15 cellular contexts compared by ENCODE assay signal in the genomic region with DNA sequence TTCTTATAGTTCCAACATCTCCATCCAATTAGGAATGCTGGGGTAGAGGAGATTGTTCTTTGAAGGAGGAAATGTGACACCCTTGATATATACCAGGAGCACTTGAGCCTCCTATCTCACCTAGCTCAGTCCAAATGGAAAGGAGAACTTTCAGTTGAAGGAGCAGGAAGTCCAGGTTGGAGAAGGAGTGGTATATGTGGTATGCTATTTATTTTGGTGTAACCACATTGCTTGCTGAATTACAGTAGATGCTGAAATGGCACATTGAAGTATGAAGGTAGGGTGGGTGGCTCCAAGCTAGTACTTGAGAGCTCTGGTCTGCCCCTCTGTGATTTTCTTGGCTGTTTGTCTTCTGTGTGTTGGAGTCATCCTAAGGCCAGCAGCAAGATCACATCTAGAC. TPM values are rescaled to one million over a fixed set of nuclear protein-coding genes. Genes with fewer than 3 reads are reported as not detected.
DNase-seq lines count a peak whose midpoint lies in the region; ATAC-seq, FAIRE-seq and TF ChIP-seq lines count a peak whose summit lies in the region.
"Had no signal": no experiment of that assay in that cellular context is flagged by ENCODE, and none has a peak within 500 bp of the region (broad histone marks: within the 10 kb centered on the region; RNA-seq: fewer than 3 reads in every experiment).

No MANE protein-coding gene starts in this region.

- H3K4me3 Mint-ChIP-seq in osteocyte (ENCODE audit: unreplicated experiment) = no peak overlapping the region
- H3K4me3 Mint-ChIP-seq: activated CD4-positive, alpha-beta T cell treated with anti-CD3 and anti-CD28 coated beads for 36 hours; natural killer cell treated with Interleukin-12 subunit alpha and Interleukin-12 subunit beta and Interleukin-15 and Interleukin-18, amount 100 ng/mL, for 72 hours had no signal

- H3K27ac ChIP-seq in duodenal mucosa (ENCODE audit: low read depth, low read length) (peak overlapping the region; percentile 10), left ventricle myocardium inferior (replicated peaks) (no peak overlapping the region)
- H3K27ac ChIP-seq: GM23248 had no signal

- H3K9me3 Mint-ChIP-seq in osteocyte (ENCODE audit: unreplicated experiment) = no peaks in the 10 kb centered on the region
- H3K9me3 Mint-ChIP-seq: natural killer cell treated with Interleukin-12 subunit alpha and Interleukin-12 subunit beta and Interleukin-15 and Interleukin-18, amount 100 ng/mL, for 72 hours had no signal

- H3K27ac Mint-ChIP-seq in osteocyte (ENCODE audit: unreplicated experiment) = no peak overlapping the region
- H3K27ac Mint-ChIP-seq: activated CD4-positive, alpha-beta T cell treated with anti-CD3 and anti-CD28 coated beads for 36 hours had no signal

- FAIRE-seq in GM12891 (lab: Jason Lieb, UNC) = peak; percentile 85

- no peak overlapping the region for H3K9ac ChIP-seq in duodenal mucosa (ENCODE audit: low read depth in 1 of 2, low read length in 2 of 2)
- H3K9ac ChIP-seq: GM23248 had no signal

- peaks cover 32% of the 10 kb centered on the region for H3K4me1 Mint-ChIP-seq in osteocyte (ENCODE audit: unreplicated experiment)

- TF ChIP-seq CTCF in osteocyte (IDR thresholded peaks at IDR 0.05) = no peak
- no peak for TF ChIP-seq CTCF in left ventricle myocardium inferior (IDR thresholded peaks at IDR 0.05; ENCODE audit: borderline replicate concordance)

- H3K4me3 ChIP-seq in duodenal mucosa (ENCODE audit: low read depth in 1 of 2, low read length in 2 of 2) = peak overlapping the region in 1 of 2 donors; percentile 45
- H3K4me3 ChIP-seq in left ventricle myocardium inferior = no peak overlapping the region
- H3K4me3 ChIP-seq: GM23248 had no signal

- DNase-seq in GM12891 (ENCODE audit: insufficient read length, low spot score) = no peak
- DNase-seq in LoVo (ENCODE audit: low spot score) = peak; percentile 20
- no peak for DNase-seq in osteocyte (ENCODE audit: extremely low spot score, unreplicated experiment)
- DNase-seq in left ventricle myocardium inferior = no peak
- DNase-seq in NCI-H510A treated with DMSO at 0.1 percent for 48 hours (lab: John Stamatoyannopoulos, UW) = no peak
- DNase-seq in head of caudate nucleus = no peak
- DNase-seq: activated CD4-positive, alpha-beta T cell treated with anti-CD3 and anti-CD28 coated beads for 36 hours; activated effector memory CD4-positive, alpha-beta T cell treated with anti-CD3 and anti-CD28 coated beads, Interleukin-2, amount 50 U/mL, for 16 hours; GM23248; NCI-H1930; right cardiac atrium had no signal

- intact Hi-C loops in left ventricle myocardium inferior (cut with micrococcal nuclease) (no loop called here), head of caudate nucleus (cut with DNase I) (no loop called here)

- no peak for TF ChIP-seq POLR2A in GM12891 (IDR thresholded peaks at IDR 0.05; ENCODE audit: low read depth, low read length)

- H3K4me1 ChIP-seq in duodenal mucosa (ENCODE audit: control insufficient read depth in 1 of 2, insufficient read depth in 2 of 2, low read length in 2 of 2) (peaks cover 16 to 46% of the 10 kb centered on the region in 2 donors), left ventricle myocardium inferior (peaks cover 49% of the 10 kb centered on the region)

- H3K27me3 Mint-ChIP-seq in osteocyte (ENCODE audit: unreplicated experiment) = no peaks in the 10 kb centered on the region
- H3K27me3 Mint-ChIP-seq: activated CD4-positive, alpha-beta T cell treated with anti-CD3 and anti-CD28 coated beads for 36 hours; natural killer cell treated with Interleukin-12 subunit alpha and Interleukin-12 subunit beta and Interleukin-15 and Interleukin-18, amount 100 ng/mL, for 72 hours had no signal

- no peaks in the 10 kb centered on the region for H3K36me3 Mint-ChIP-seq in osteocyte (ENCODE audit: unreplicated experiment)
- H3K36me3 Mint-ChIP-seq: natural killer cell treated with Interleukin-12 subunit alpha and Interleukin-12 subunit beta and Interleukin-15 and Interleukin-18, amount 100 ng/mL, for 72 hours had no signal

- H3K27me3 ChIP-seq in duodenal mucosa (ENCODE audit: control insufficient read depth in 1 of 2, insufficient read depth in 2 of 2, low read length in 2 of 2) (no peaks in the 10 kb centered on the region), left ventricle myocardium inferior (ENCODE audit: low read depth) (no peaks in the 10 kb centered on the region)

- no peaks in the 10 kb centered on the region for H3K9me3 ChIP-seq in duodenal mucosa (ENCODE audit: control insufficient read depth in 1 of 2, low read length in 2 of 2)
- no peaks in the 10 kb centered on the region for H3K9me3 ChIP-seq in left ventricle myocardium inferior (replicated peaks)

- peak; percentile 30 for ATAC-seq in GM21576 (IDR thresholded peaks at IDR 0.05; ENCODE audit: unreplicated experiment)
- ATAC-seq: activated CD4-positive, alpha-beta T cell treated with anti-CD3 and anti-CD28 coated beads for 36 hours; right cardiac atrium; SK-N-SH treated with all-trans-retinoic acid at 6 μM for 48 hours had no signal

- H3K36me3 ChIP-seq in duodenal mucosa (ENCODE audit: control insufficient read depth in 1 of 2, insufficient read depth in 2 of 2, low read length in 2 of 2) (no peaks in the 10 kb centered on the region), left ventricle myocardium inferior (no peaks in the 10 kb centered on the region)

TF ChIP-seq in GM12891, 5 proteins besides CTCF, POLR2A, EP300 and RAD21:
- TF ChIP-seq SPI1 (IDR thresholded peaks at IDR 0.05; ENCODE audit: low read depth, low read length) = no peak
- TF ChIP-seq TAF1 (IDR thresholded peaks at IDR 0.05; ENCODE audit: low read depth, low read length) = no peak
- no peak for TF ChIP-seq POU2F2 (IDR thresholded peaks at IDR 0.05; ENCODE audit: low read depth, low read length)
- TF ChIP-seq POLR2AphosphoS5 (IDR thresholded peaks at IDR 0.05; ENCODE audit: low read depth, low read length) = no peak
- no peak for TF ChIP-seq PAX5 (IDR thresholded peaks at IDR 0.05; ENCODE audit: insufficient read depth, low read length, severe bottlenecking)

RNA-seq across cellular contexts. Expression of gene CSNK1G3, which starts 6.1 kb away (rescaled TPM):
- polyA plus RNA-seq in GM12891 (2012; ENCODE audit: low read depth, missing spikeins) = 7.2 TPM
- total RNA-seq in osteocyte (39.0 and 42.1 TPM in 2 replicates), left ventricle myocardium inferior (27.6 TPM)
